ENCODE assay signal across 1 cellular context in the genomic region with DNA sequence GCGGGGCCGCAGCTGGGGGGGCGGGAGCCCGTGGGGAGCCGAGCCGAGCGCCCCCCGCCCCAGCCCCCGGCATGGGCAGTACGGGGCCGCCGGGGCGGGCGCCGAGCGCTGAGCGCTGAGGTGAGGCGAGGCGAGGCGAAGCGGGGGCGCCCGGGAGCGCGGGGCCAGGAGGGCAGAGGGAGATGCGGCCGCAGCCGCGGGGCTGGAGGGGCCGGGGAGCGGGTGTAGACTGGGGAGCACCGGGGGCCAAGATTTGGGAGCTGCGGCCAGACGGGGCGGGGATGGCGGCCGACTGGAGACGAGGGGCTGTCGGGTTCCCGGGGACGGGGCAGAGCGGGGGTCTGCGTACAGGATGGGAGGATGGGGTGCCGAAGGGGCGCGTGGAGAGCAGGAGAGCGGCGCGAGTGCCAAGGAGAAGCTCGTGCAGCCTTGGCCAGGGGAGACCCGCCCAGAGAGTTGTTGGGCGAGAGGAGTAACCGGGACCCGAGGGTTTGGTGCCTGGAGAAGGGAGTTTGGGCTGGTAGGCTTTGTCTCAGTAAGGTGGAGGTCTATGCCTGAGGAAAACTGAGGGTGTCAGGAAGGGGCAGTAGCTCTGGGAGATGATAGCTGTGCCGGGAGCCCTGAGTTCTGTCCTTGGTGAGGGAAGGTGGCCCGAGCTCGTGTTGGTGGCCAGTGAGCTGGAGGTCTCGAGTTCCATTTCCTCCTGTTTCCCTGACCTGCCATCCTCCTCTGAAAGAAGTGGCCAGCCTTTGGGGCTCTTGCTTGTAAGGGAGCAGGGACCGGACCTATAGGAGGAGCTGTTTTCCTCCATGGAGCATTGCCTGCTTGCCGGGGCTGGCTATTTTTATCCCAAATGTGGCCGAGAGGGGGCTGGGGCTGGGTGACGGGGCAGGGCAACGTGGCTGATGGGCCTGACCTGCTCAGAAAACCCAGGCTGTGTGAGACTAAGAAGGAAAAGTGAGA.
A peak's percentile ranks its signal among the peaks of the same experiment; 100 is the strongest.
TF ChIP-seq lines count a peak whose summit lies in the region.

No MANE protein-coding gene starts in this region.

TF ChIP-seq in K562, 482 proteins besides CTCF, POLR2A, EP300 and RAD21 (continued from another document and continues in another):
- TF ChIP-seq, protein P1, sequence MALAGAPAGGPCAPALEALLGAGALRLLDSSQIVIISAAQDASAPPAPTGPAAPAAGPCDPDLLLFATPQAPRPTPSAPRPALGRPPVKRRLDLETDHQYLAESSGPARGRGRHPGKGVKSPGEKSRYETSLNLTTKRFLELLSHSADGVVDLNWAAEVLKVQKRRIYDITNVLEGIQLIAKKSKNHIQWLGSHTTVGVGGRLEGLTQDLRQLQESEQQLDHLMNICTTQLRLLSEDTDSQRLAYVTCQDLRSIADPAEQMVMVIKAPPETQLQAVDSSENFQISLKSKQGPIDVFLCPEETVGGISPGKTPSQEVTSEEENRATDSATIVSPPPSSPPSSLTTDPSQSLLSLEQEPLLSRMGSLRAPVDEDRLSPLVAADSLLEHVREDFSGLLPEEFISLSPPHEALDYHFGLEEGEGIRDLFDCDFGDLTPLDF (CRISPR knock-in tag; IDR thresholded peaks at IDR 0.05): no peak
- TF ChIP-seq, protein P2, sequence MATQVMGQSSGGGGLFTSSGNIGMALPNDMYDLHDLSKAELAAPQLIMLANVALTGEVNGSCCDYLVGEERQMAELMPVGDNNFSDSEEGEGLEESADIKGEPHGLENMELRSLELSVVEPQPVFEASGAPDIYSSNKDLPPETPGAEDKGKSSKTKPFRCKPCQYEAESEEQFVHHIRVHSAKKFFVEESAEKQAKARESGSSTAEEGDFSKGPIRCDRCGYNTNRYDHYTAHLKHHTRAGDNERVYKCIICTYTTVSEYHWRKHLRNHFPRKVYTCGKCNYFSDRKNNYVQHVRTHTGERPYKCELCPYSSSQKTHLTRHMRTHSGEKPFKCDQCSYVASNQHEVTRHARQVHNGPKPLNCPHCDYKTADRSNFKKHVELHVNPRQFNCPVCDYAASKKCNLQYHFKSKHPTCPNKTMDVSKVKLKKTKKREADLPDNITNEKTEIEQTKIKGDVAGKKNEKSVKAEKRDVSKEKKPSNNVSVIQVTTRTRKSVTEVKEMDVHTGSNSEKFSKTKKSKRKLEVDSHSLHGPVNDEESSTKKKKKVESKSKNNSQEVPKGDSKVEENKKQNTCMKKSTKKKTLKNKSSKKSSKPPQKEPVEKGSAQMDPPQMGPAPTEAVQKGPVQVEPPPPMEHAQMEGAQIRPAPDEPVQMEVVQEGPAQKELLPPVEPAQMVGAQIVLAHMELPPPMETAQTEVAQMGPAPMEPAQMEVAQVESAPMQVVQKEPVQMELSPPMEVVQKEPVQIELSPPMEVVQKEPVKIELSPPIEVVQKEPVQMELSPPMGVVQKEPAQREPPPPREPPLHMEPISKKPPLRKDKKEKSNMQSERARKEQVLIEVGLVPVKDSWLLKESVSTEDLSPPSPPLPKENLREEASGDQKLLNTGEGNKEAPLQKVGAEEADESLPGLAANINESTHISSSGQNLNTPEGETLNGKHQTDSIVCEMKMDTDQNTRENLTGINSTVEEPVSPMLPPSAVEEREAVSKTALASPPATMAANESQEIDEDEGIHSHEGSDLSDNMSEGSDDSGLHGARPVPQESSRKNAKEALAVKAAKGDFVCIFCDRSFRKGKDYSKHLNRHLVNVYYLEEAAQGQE (CRISPR knock-in tag; IDR thresholded peaks at IDR 0.05; ENCODE audit: low read depth): 0 out of 2 replicates have a peak, but pooled peaks have one; percentile 11
- no peak for TF ChIP-seq USF2 (CRISPR knock-in tag; IDR thresholded peaks at IDR 0.05)
- TF ChIP-seq ZNF277 (CRISPR knock-in tag; IDR thresholded peaks at IDR 0.05; ENCODE audit: borderline replicate concordance): no peak
- no peak for TF ChIP-seq KLF16 (IDR thresholded peaks at IDR 0.05)
- TF ChIP-seq HIVEP1 (CRISPR knock-in tag; IDR thresholded peaks at IDR 0.05): no peak
- TF ChIP-seq, protein P3, sequence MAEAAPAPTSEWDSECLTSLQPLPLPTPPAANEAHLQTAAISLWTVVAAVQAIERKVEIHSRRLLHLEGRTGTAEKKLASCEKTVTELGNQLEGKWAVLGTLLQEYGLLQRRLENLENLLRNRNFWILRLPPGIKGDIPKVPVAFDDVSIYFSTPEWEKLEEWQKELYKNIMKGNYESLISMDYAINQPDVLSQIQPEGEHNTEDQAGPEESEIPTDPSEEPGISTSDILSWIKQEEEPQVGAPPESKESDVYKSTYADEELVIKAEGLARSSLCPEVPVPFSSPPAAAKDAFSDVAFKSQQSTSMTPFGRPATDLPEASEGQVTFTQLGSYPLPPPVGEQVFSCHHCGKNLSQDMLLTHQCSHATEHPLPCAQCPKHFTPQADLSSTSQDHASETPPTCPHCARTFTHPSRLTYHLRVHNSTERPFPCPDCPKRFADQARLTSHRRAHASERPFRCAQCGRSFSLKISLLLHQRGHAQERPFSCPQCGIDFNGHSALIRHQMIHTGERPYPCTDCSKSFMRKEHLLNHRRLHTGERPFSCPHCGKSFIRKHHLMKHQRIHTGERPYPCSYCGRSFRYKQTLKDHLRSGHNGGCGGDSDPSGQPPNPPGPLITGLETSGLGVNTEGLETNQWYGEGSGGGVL (CRISPR knock-in tag; IDR thresholded peaks at IDR 0.05): no peak
- no peak for TF ChIP-seq ZNF23 (CRISPR knock-in tag; IDR thresholded peaks at IDR 0.05)
- 0 out of 2 replicates have a peak, but pooled peaks have one; percentile 11 for TF ChIP-seq ATF7 (IDR thresholded peaks at IDR 0.05)
- TF ChIP-seq SMARCC2 (IDR thresholded peaks at IDR 0.05; ENCODE audit: low read depth): peak; percentile 53; the same call in 1 of the 2 replicates
- TF ChIP-seq MCM5 (IDR thresholded peaks at IDR 0.05; ENCODE audit: low read depth): no peak
- TF ChIP-seq EZH2 (IDR thresholded peaks at IDR 0.05; ENCODE audit: borderline replicate concordance, low read depth, low read length): no peak
- TF ChIP-seq MCM7 (IDR thresholded peaks at IDR 0.05): no peak
- TF ChIP-seq ZFX (CRISPR knock-in tag; IDR thresholded peaks at IDR 0.05): peak; percentile 41
- 0 out of 2 replicates have a peak, but pooled peaks have one; percentile 29 for TF ChIP-seq ZKSCAN1 (IDR thresholded peaks at IDR 0.05; ENCODE audit: low read depth, low read length)
- TF ChIP-seq MEF2A (IDR thresholded peaks at IDR 0.05; ENCODE audit: control insufficient read depth, low read depth, low read length): peak; percentile 96
- TF ChIP-seq SIN3A (IDR thresholded peaks at IDR 0.05; ENCODE audit: borderline replicate concordance in 2 of 2, control insufficient read depth in 1 of 2, low read depth in 2 of 2, low read length in 2 of 2): no peak
- TF ChIP-seq ZNF239 (CRISPR knock-in tag; IDR thresholded peaks at IDR 0.05): no peak
- TF ChIP-seq ETV6 (IDR thresholded peaks at IDR 0.05; ENCODE audit: borderline replicate concordance in 1 of 2, low read depth in 2 of 2, low read length in 1 of 2): no peak
- no peak for TF ChIP-seq ETV6 (CRISPR knock-in tag; IDR thresholded peaks at IDR 0.05; ENCODE audit: borderline replicate concordance)
- TF ChIP-seq AFF4 (CRISPR knock-in tag; IDR thresholded peaks at IDR 0.05): no peak
- peak; percentile 74; the same call in 1 of the 2 replicates for TF ChIP-seq ZNF134 (CRISPR knock-in tag; conservative IDR thresholded peaks at IDR 0.05)
- TF ChIP-seq ELF4 (CRISPR knock-in tag; IDR thresholded peaks at IDR 0.05): no peak
- no peak for TF ChIP-seq FOXA3 (CRISPR knock-in tag; conservative IDR thresholded peaks at IDR 0.05 in 1 of 2, IDR thresholded peaks at IDR 0.05 in 1 of 2)
- TF ChIP-seq, protein P4, sequence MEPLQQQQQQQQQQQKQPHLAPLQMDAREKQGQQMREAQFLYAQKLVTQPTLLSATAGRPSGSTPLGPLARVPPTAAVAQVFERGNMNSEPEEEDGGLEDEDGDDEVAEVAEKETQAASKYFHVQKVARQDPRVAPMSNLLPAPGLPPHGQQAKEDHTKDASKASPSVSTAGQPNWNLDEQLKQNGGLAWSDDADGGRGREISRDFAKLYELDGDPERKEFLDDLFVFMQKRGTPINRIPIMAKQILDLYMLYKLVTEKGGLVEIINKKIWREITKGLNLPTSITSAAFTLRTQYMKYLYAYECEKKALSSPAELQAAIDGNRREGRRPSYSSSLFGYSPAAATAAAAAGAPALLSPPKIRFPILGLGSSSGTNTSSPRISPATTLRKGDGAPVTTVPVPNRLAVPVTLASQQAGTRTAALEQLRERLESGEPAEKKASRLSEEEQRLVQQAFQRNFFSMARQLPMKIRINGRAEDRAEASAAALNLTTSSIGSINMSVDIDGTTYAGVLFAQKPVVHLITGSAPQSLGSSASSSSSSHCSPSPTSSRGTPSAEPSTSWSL (CRISPR knock-in tag; IDR thresholded peaks at IDR 0.05; ENCODE audit: borderline replicate concordance): no peak
- no peak for TF ChIP-seq NFRKB (IDR thresholded peaks at IDR 0.05; ENCODE audit: low read depth)
- no peak for TF ChIP-seq RBM39 (optimal IDR thresholded peaks at IDR 0.05; ENCODE audit: low read depth, low read length)
- no peak for TF ChIP-seq BRD9 (IDR thresholded peaks at IDR 0.05; ENCODE audit: low read depth, partially characterized antibody)
- TF ChIP-seq ILK (tag; IDR thresholded peaks at IDR 0.05; ENCODE audit: borderline replicate concordance, low read depth): no peak
- no peak for TF ChIP-seq ATF1 (CRISPR knock-in tag; IDR thresholded peaks at IDR 0.05)
- peak; percentile 51 for TF ChIP-seq ATF1 (tag; IDR thresholded peaks at IDR 0.05)
- TF ChIP-seq GABPA (tag; conservative IDR thresholded peaks at IDR 0.05; ENCODE audit: low read depth): peak; percentile 81
- TF ChIP-seq CXXC5 (CRISPR knock-in tag; IDR thresholded peaks at IDR 0.05): 0 out of 2 replicates have a peak, but pooled peaks have one; percentile 15
- TF ChIP-seq, protein P5, sequence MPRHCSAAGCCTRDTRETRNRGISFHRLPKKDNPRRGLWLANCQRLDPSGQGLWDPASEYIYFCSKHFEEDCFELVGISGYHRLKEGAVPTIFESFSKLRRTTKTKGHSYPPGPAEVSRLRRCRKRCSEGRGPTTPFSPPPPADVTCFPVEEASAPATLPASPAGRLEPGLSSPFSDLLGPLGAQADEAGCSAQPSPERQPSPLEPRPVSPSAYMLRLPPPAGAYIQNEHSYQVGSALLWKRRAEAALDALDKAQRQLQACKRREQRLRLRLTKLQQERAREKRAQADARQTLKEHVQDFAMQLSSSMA (CRISPR knock-in tag; IDR thresholded peaks at IDR 0.05): no peak
- TF ChIP-seq, protein P6, sequence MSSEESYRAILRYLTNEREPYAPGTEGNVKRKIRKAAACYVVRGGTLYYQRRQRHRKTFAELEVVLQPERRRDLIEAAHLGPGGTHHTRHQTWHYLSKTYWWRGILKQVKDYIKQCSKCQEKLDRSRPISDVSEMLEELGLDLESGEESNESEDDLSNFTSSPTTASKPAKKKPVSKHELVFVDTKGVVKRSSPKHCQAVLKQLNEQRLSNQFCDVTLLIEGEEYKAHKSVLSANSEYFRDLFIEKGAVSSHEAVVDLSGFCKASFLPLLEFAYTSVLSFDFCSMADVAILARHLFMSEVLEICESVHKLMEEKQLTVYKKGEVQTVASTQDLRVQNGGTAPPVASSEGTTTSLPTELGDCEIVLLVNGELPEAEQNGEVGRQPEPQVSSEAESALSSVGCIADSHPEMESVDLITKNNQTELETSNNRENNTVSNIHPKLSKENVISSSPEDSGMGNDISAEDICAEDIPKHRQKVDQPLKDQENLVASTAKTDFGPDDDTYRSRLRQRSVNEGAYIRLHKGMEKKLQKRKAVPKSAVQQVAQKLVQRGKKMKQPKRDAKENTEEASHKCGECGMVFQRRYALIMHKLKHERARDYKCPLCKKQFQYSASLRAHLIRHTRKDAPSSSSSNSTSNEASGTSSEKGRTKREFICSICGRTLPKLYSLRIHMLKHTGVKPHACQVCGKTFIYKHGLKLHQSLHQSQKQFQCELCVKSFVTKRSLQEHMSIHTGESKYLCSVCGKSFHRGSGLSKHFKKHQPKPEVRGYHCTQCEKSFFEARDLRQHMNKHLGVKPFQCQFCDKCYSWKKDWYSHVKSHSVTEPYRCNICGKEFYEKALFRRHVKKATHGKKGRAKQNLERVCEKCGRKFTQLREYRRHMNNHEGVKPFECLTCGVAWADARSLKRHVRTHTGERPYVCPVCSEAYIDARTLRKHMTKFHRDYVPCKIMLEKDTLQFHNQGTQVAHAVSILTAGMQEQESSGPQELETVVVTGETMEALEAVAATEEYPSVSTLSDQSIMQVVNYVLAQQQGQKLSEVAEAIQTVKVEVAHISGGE (CRISPR knock-in tag; IDR thresholded peaks at IDR 0.05): peak in 1 of 3 experiments; percentile 47; a peak in 1 of 6 replicates
- TF ChIP-seq TAL1 (IDR thresholded peaks at IDR 0.05): no peak
- TF ChIP-seq CTBP1 (IDR thresholded peaks at IDR 0.05; ENCODE audit: borderline replicate concordance): peak; percentile 74
- no peak for TF ChIP-seq HDAC6 (IDR thresholded peaks at IDR 0.05; ENCODE audit: low read depth, low read length)
